ENCODE assay signal across 11 cellular contexts in the genomic region with DNA sequence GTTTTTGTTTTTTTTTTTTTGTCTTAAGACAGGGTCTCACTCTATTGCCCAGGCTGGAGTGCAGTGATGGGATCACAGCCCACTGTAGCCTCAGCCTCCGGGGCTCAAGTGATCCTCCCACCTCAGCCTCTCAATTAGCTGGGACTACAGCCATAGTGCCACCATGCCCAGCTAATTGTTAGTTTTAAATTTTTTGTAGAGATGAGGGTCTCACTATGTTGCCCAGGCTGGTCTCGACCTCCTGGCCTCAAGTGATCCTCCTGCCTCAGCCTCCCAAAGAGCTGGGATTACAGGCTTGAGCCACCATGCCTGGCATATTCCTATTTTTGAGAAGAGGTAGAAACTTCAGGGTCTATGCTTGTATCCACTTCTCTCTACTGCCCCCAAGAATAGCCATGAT. TPM values are rescaled to one million over a fixed set of nuclear protein-coding genes. Genes with fewer than 3 reads are reported as not detected.
"Had no signal": no experiment of that assay in that cellular context is flagged by ENCODE, and none has a peak within 500 bp of the region (broad histone marks: within the 10 kb centered on the region; RNA-seq: fewer than 3 reads in every experiment).

No MANE protein-coding gene starts in this region.

RNA-seq across cellular contexts. Expression of gene BAIAP2L2, which starts 8.3 kb away (rescaled TPM):
- total RNA-seq: occipital lobe, skeletal muscle tissue, urinary bladder had no signal
- polyA plus RNA-seq: naive thymus-derived CD4-positive, alpha-beta T cell had no signal

RNA-seq across cellular contexts. Expression of gene SLC16A8, which starts 34.8 kb away (rescaled TPM):
- total RNA-seq: naive thymus-derived CD4-positive, alpha-beta T cell; osteoblast; renal cortical epithelial cell; right lobe of liver; suprapubic skin; transverse colon; upper lobe of right lung had no signal
- polyA plus RNA-seq: naive thymus-derived CD4-positive, alpha-beta T cell; neural cell had no signal
